8 cellular contexts compared by ENCODE assay signal in genomic region chr5:1380011-1380817, GRCh38. TPM values are rescaled to one million over a fixed set of nuclear protein-coding genes. Genes with fewer than 3 reads are reported as not detected.
DNase-seq lines count a peak whose midpoint lies in the region; ATAC-seq and TF ChIP-seq lines count a peak whose summit lies in the region.

No MANE protein-coding gene starts in this region.

- H3K4me3 Mint-ChIP-seq in T-cell: peak overlapping the region; percentile 60 to 77 (median 61)

- peak; percentile 15 to 69 (median 48) for DNase-seq in T-cell
- DNase-seq in adrenal gland: peak; percentile 31 to 65 (median 51)
- peak; percentile 80 for DNase-seq in islet precursor cell
- DNase-seq in stimulated activated CD4-positive, alpha-beta T cell treated with anti-CD3 and anti-CD28 coated beads, TNF-alpha, amount 100 ng/mL, for 4 hours (ENCODE audit: low read depth in 3 of 3): peak; percentile 8 to 26 (median 20)
- DNase-seq in SW480 (ENCODE audit: low spot score): no peak
- no peak for DNase-seq in G401 (ENCODE audit: low spot score)

- intact Hi-C loops in adrenal gland (cut with DNase I): loop anchor here in 1 of 2 donors (5.0 kb wide), 1 partner anchor 262 kb away; no protein-coding TSS in a partner anchor

- POLR2A ChIA-PET in T-cell (lab: Charles Lee): interaction anchor here in 1 of 2 donors (1.0 kb wide), 1 partner anchor 1162 kb away, joined by 3 read pairs; the partner anchor contains the start of genes CCDC127 and SDHA

- peak overlapping the region in 1 of 4 donors; percentile 1 for H3K4me3 ChIP-seq in adrenal gland

- peaks cover 0 to 6% of the 10 kb centered on the region in 2 donors for H3K4me1 ChIP-seq in adrenal gland (replicated peaks in 1 of 2)

- H3K27me3 Mint-ChIP-seq in T-cell: peaks cover 0 to 7% of the 10 kb centered on the region in 2 donors

- TF ChIP-seq CTCF in adrenal gland (IDR thresholded peaks at IDR 0.05): peak in 5 of 6 experiments; percentile 53 to 78 (median 66)

- no peaks in the 10 kb centered on the region for H3K36me3 ChIP-seq in adrenal gland (replicated peaks in 1 of 2)

- H3K27ac Mint-ChIP-seq in T-cell: no peak overlapping the region

- ATAC-seq in GM18519 (IDR thresholded peaks at IDR 0.05; ENCODE audit: low FRiP score, unreplicated experiment) (peak; percentile 74), HG02981 (IDR thresholded peaks at IDR 0.05; ENCODE audit: unreplicated experiment) (peak; percentile 85), T-cell (replicated peaks in 1 of 4) (peak; percentile 88 to 93 (median 90))

- TF ChIP-seq POLR2A in adrenal gland (IDR thresholded peaks at IDR 0.05): no peak

- H3K36me3 Mint-ChIP-seq in T-cell: no peaks in the 10 kb centered on the region

- H3K27ac ChIP-seq in adrenal gland: no peak overlapping the region

- CTCF ChIA-PET in T-cell (lab: Charles Lee): interaction anchor here (0.6 to 1.6 kb wide), 7 partner anchors 29 to 273 kb away, joined by 3 to 5 read pairs (median 3); no protein-coding TSS in a partner anchor

- in situ Hi-C loops in G401 (cut with HindIII; ENCODE audit: low sequenced_read_pairs): no loop called here

- no peaks in the 10 kb centered on the region for H3K9me3 ChIP-seq in adrenal gland (replicated peaks in 1 of 3)

- peaks cover 9 to 17% (median 15%) of the 10 kb centered on the region in 3 donors for H3K4me1 Mint-ChIP-seq in T-cell

- WGBS in adrenal gland, 4 donors: 21 to 87% (median 24%) methylated on average over 6 to 34 of the region's 34 CpGs

- H3K9me3 Mint-ChIP-seq in T-cell: no peaks in the 10 kb centered on the region

- peaks cover 2% of the 10 kb centered on the region for H3K27me3 ChIP-seq in adrenal gland

RNA-seq across cellular contexts. Expression of gene CLPTM1L, which starts 35.3 kb away (rescaled TPM):
- 10 to 100 TPM; 70.9 to 91.0 (median 82.1) TPM for total RNA-seq in T-cell
- total RNA-seq in adrenal gland: 10 to 100 TPM; 61.8 to 96.5 (median 83.9) TPM
- polyA plus RNA-seq in adrenal gland: 10 to 100 TPM; 40.7 to 85.6 (median 50.7) TPM
- total RNA-seq in G401 (2014; rRNA removed; shearing (Covaris generic)): 177 and 229 TPM in 2 replicates

Comparison
In these comparisons a context has a peak if more than half of its experiments do, and no peak if none do; other contexts are left out.
1. DNase-seq: peak in T-cell (34 of 34), adrenal gland (7 of 7), islet precursor cell (single experiment) and stimulated activated CD4-positive, alpha-beta T cell treated with anti-CD3 and anti-CD28 coated beads, TNF-alpha, amount 100 ng/mL, for 4 hours (3 of 3); none in SW480 (single experiment) and G401 (single experiment).
2. Peak in every context shown above with its lines, with median percentiles within 50 percentile points of each other: ATAC-seq.